ENCODE assay signal across 8 cellular contexts in the genomic region with DNA sequence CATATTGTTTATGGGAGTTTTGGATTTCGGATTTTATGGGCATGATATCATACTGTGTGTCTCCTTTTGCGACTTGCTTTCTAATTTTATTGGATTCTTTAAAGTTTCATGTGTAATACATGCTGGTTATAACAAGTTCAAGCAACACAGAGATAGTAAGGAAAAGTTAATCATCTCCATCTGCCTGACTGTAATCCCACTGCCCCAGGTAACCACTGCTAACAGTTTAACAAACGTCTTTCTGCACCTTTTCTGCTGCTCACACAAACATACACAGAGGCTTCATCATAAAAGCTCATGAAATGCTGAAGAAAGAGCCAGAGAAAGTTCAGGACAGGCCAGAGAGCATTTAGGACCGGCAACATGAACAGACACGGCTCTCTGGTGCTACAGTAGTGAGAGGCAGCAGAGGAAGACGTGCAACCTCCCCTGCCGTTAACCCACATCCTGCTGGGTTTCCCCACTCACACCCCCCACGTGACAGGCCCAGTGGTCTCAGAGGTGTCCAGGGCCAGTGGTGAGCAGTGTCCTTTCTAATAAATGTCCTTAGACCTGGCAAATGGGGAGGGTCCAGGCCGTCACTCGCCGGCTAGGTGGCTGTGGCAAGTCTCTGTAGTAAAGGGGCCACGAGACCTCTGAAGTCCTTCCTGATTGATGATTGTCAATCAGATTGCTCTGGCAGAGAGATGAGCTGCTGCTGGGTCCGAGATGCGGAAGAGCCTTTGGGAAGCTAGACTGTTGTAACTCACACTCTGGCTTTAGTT. TPM values are rescaled to one million over a fixed set of nuclear protein-coding genes. Genes with fewer than 3 reads are reported as not detected.
DNase-seq lines count a peak whose midpoint lies in the region; ATAC-seq and TF ChIP-seq lines count a peak whose summit lies in the region.

No MANE protein-coding gene starts in this region.

- TF ChIP-seq POLR2A in thyroid gland (IDR thresholded peaks at IDR 0.05) = no peak

- peak overlapping the region; percentile 16 to 88 (median 66) for H3K4me3 Mint-ChIP-seq in IgD-negative memory B cell
- peak overlapping the region; percentile 71 for H3K4me3 Mint-ChIP-seq in activated CD8-positive, alpha-beta T cell treated with anti-CD3 and anti-CD28 coated beads, Interleukin-2, amount 10 ng/mL, durations not matched to agents 7 days and 5 days
- H3K4me3 Mint-ChIP-seq in stimulated activated naive B cell treated with anti-CD40 and anti-IgM and Interleukin-4, amounts not matched to agents 10 μg/mL and 1 μg/mL and 100 μg/mL, for 72 hours = peak overlapping the region; percentile 77 to 78

- H3K36me3 ChIP-seq in thyroid gland = no peaks in the 10 kb centered on the region

- peak; percentile 77 for DNase-seq in Daoy (ENCODE audit: low read depth)
- DNase-seq in activated CD8-positive, alpha-beta T cell treated with anti-CD3 and anti-CD28 coated beads, Interleukin-2, amount 10 ng/mL, durations not matched to agents 7 days and 5 days = peak; percentile 86
- DNase-seq in kidney tubule cell (ENCODE audit: low spot score) = peak; percentile 19
- peak; percentile 68 for DNase-seq in stimulated activated naive B cell treated with anti-CD40 and anti-IgM and Interleukin-4, amounts not matched to agents 10 μg/mL and 1 μg/mL and 100 μg/mL, for 72 hours
- no peak for DNase-seq in thyroid gland
- no peak for DNase-seq in LoVo (ENCODE audit: low spot score)

- peaks cover under 1% of the 10 kb centered on the region for H3K36me3 Mint-ChIP-seq in IgD-negative memory B cell
- H3K36me3 Mint-ChIP-seq in activated CD8-positive, alpha-beta T cell treated with anti-CD3 and anti-CD28 coated beads, Interleukin-2, amount 10 ng/mL, durations not matched to agents 7 days and 5 days (ENCODE audit: low read depth) = peaks cover 18% of the 10 kb centered on the region
- peaks cover 5 to 6% of the 10 kb centered on the region in 2 donors for H3K36me3 Mint-ChIP-seq in stimulated activated naive B cell treated with anti-CD40 and anti-IgM and Interleukin-4, amounts not matched to agents 10 μg/mL and 1 μg/mL and 100 μg/mL, for 72 hours

- intact Hi-C loops in thyroid gland (cut with DNase I) = no loop called here

- H3K4me1 ChIP-seq in thyroid gland = no peaks in the 10 kb centered on the region

- ATAC-seq in GM21423 (IDR thresholded peaks at IDR 0.05; ENCODE audit: unreplicated experiment) = peak; percentile 89
- ATAC-seq in activated CD8-positive, alpha-beta T cell treated with anti-CD3 and anti-CD28 coated beads, Interleukin-2, amount 10 ng/mL, durations not matched to agents 7 days and 5 days = peak; percentile 97
- ATAC-seq in stimulated activated naive B cell treated with anti-CD40 and anti-IgM and Interleukin-4, amounts not matched to agents 10 μg/mL and 1 μg/mL and 100 μg/mL, for 72 hours (replicated peaks) = peak; percentile 96 to 97

- H3K9me3 ChIP-seq in thyroid gland = no peaks in the 10 kb centered on the region

- H3K27ac Mint-ChIP-seq in IgD-negative memory B cell = peak overlapping the region; percentile 66 to 79 (median 76)
- peak overlapping the region; percentile 96 for H3K27ac Mint-ChIP-seq in activated CD8-positive, alpha-beta T cell treated with anti-CD3 and anti-CD28 coated beads, Interleukin-2, amount 10 ng/mL, durations not matched to agents 7 days and 5 days
- peak overlapping the region; percentile 94 for H3K27ac Mint-ChIP-seq in stimulated activated naive B cell treated with anti-CD40 and anti-IgM and Interleukin-4, amounts not matched to agents 10 μg/mL and 1 μg/mL and 100 μg/mL, for 72 hours

- H3K27me3 Mint-ChIP-seq in IgD-negative memory B cell = no peaks in the 10 kb centered on the region
- no peaks in the 10 kb centered on the region for H3K27me3 Mint-ChIP-seq in activated CD8-positive, alpha-beta T cell treated with anti-CD3 and anti-CD28 coated beads, Interleukin-2, amount 10 ng/mL, durations not matched to agents 7 days and 5 days (ENCODE audit: low read depth)
- H3K27me3 Mint-ChIP-seq in stimulated activated naive B cell treated with anti-CD40 and anti-IgM and Interleukin-4, amounts not matched to agents 10 μg/mL and 1 μg/mL and 100 μg/mL, for 72 hours = no peaks in the 10 kb centered on the region

- H3K4me3 ChIP-seq in thyroid gland (replicated peaks in 1 of 3) = no peak overlapping the region

- H3K9me3 Mint-ChIP-seq in IgD-negative memory B cell = no peaks in the 10 kb centered on the region
- H3K9me3 Mint-ChIP-seq in activated CD8-positive, alpha-beta T cell treated with anti-CD3 and anti-CD28 coated beads, Interleukin-2, amount 10 ng/mL, durations not matched to agents 7 days and 5 days (ENCODE audit: insufficient read depth) = peaks cover 8% of the 10 kb centered on the region
- H3K9me3 Mint-ChIP-seq in stimulated activated naive B cell treated with anti-CD40 and anti-IgM and Interleukin-4, amounts not matched to agents 10 μg/mL and 1 μg/mL and 100 μg/mL, for 72 hours = no peaks in the 10 kb centered on the region

- CTCF ChIA-PET in activated CD8-positive, alpha-beta T cell treated with anti-CD3 and anti-CD28 coated beads, Interleukin-2, amount 10 ng/mL, durations not matched to agents 7 days and 5 days (lab: Charles Lee) = interaction anchor here (0.7 to 8.7 kb wide), 10 partner anchors 9 to 423 kb away, joined by 3 to 98 read pairs (median 4); a partner anchor contains a TSS

- 54 to 65% methylated on average over 10 to 14 of the region's 14 CpGs for WGBS in thyroid gland, 2 donors

- H3K27me3 ChIP-seq in thyroid gland = no peaks in the 10 kb centered on the region

- POLR2A ChIA-PET in activated CD8-positive, alpha-beta T cell treated with anti-CD3 and anti-CD28 coated beads, Interleukin-2, amount 10 ng/mL, durations not matched to agents 7 days and 5 days (lab: Charles Lee) = interaction anchor here (0.6 to 3.6 kb wide), 23 partner anchors 9 to 724 kb away, joined by 3 to 41 read pairs (median 4); a partner anchor contains a TSS

- H3K4me1 Mint-ChIP-seq in IgD-negative memory B cell = peaks cover 25 to 46% (median 39%) of the 10 kb centered on the region in 3 donors
- peaks cover 58% of the 10 kb centered on the region for H3K4me1 Mint-ChIP-seq in activated CD8-positive, alpha-beta T cell treated with anti-CD3 and anti-CD28 coated beads, Interleukin-2, amount 10 ng/mL, durations not matched to agents 7 days and 5 days (ENCODE audit: low read depth)
- H3K4me1 Mint-ChIP-seq in stimulated activated naive B cell treated with anti-CD40 and anti-IgM and Interleukin-4, amounts not matched to agents 10 μg/mL and 1 μg/mL and 100 μg/mL, for 72 hours = peaks cover 51 to 73% of the 10 kb centered on the region in 2 donors

- no peak overlapping the region for H3K27ac ChIP-seq in thyroid gland

- TF ChIP-seq CTCF in thyroid gland (IDR thresholded peaks at IDR 0.05) = no peak

RNA-seq across cellular contexts. Expression of a gene that starts 43.0 kb away (rescaled TPM):
- 13.3 and 14.0 TPM in 2 replicates for total RNA-seq in Daoy (2014; rRNA removed; shearing (Covaris generic))
- polyA plus RNA-seq in IgD-negative memory B cell = 3.6 TPM
- total RNA-seq in activated CD8-positive, alpha-beta T cell treated with anti-CD3 and anti-CD28 coated beads, Interleukin-2, amount 10 ng/mL, durations not matched to agents 7 days and 5 days = 10 to 100 TPM; 48.8 to 50.1 TPM
- total RNA-seq in thyroid gland = 1 to 10 TPM; 4.6 to 6.9 (median 5.4) TPM

Comparison
In these comparisons a context has a peak if more than half of its experiments do, and no peak if none do; other contexts are left out.
1. DNase-seq: peak in Daoy (single experiment), activated CD8-positive, alpha-beta T cell treated with anti-CD3 and anti-CD28 coated beads, Interleukin-2, amount 10 ng/mL, durations not matched to agents 7 days and 5 days (single experiment), kidney tubule cell (single experiment) and stimulated activated naive B cell treated with anti-CD40 and anti-IgM and Interleukin-4, amounts not matched to agents 10 μg/mL and 1 μg/mL and 100 μg/mL, for 72 hours (single experiment); none in thyroid gland (0 of 2) and LoVo (single experiment).
2. Peak in every context shown above with its lines, with median percentiles within 50 percentile points of each other: ATAC-seq, H3K27ac Mint-ChIP-seq and H3K4me3 Mint-ChIP-seq.